ENCODE assay signal across 10 cellular contexts in genomic region chr3:100666699-100667098, GRCh38. TPM values are rescaled to one million over a fixed set of nuclear protein-coding genes. Genes with fewer than 3 reads are reported as not detected.
DNase-seq lines count a peak whose midpoint lies in the region; ATAC-seq, FAIRE-seq and TF ChIP-seq lines count a peak whose summit lies in the region.
"Not testable (repeated sequence)": the region's sequence is repeated elsewhere in the genome, so short reads cannot be mapped to it uniquely, and the experiment has no call there.
"Had no signal": no experiment of that assay in that cellular context is flagged by ENCODE, and none has a peak within 500 bp of the region (broad histone marks: within the 10 kb centered on the region; RNA-seq: fewer than 3 reads in every experiment).

No MANE protein-coding gene starts in this region.

- H3K36me3 ChIP-seq in K562 (ENCODE audit: control insufficient read depth, insufficient read depth, low read length) = not testable (repeated sequence)

- H3K4me3 ChIP-seq in K562; epithelial cell of proximal tubule (ENCODE audit: low read depth, low read length); foreskin fibroblast (ENCODE audit: low read depth in 1 of 2, low read length in 2 of 2); retinal pigment epithelial cell (ENCODE audit: low read length): not testable (repeated sequence)

- not testable (repeated sequence) for ATAC-seq in K562

- CTCF ChIA-PET in K562 (lab: Yijun Ruan, JAX; ENCODE audit: low intra/inter-chr PET ratio) = not testable (repeated sequence)

- not testable (repeated sequence) for H3K9ac ChIP-seq in K562 (ENCODE audit: insufficient read depth in 1 of 2, low read depth in 2 of 2, low read length in 2 of 2)

- not testable (repeated sequence) for H2AFZ ChIP-seq in K562 (ENCODE audit: low read depth, low read length)

- 11% methylated on average over 1 of the region's 6 CpGs for WGBS in K562 (ENCODE audit: insufficient coverage, low coverage, missing lambda C conversion rate)

- not testable (repeated sequence) for H3K9me1 ChIP-seq in K562 (ENCODE audit: control insufficient read depth, insufficient read depth, low read length)

- not testable (repeated sequence) for H3K27ac ChIP-seq in K562 (ENCODE audit: extremely low read depth, low read depth, low read length)

- H3K9me3 ChIP-seq in K562 (replicated peaks; ENCODE audit: control insufficient read depth, insufficient read depth, low read depth, low read length) = not testable (repeated sequence)

- BruUV-seq in K562 (replicated peaks; lab: Mats Ljungman, UMichigan) = not testable (repeated sequence)

- not testable (repeated sequence) for TF ChIP-seq CTCF in K562 (IDR thresholded peaks at IDR 0.05 in 2 of 3, conservative IDR thresholded peaks at IDR 0.05 in 1 of 3; ENCODE audit: insufficient read depth in 2 of 3, low read depth in 1 of 3, low read length in 3 of 3); epithelial cell of proximal tubule (conservative IDR thresholded peaks at IDR 0.05; ENCODE audit: low read depth, low read length); foreskin fibroblast (IDR thresholded peaks at IDR 0.05; ENCODE audit: low read depth, low read length); retinal pigment epithelial cell (conservative IDR thresholded peaks at IDR 0.05; ENCODE audit: low read depth, low read length)

- DNase-seq in EL = peak; percentile 8
- peak; percentile 42 for DNase-seq in LHCN-M2 (ENCODE audit: low read depth)
- DNase-seq in NCI-H524 treated with DMSO at 0.1 percent for 48 hours (lab: John Stamatoyannopoulos, UW) = peak; percentile 88
- DNase-seq in RPMI7951 (ENCODE audit: low read depth) = peak; percentile 17
- peak in 1 of 4 experiments; percentile 33 for DNase-seq in K562 (ENCODE audit: extremely low read depth in 1 of 4, low spot score in 3 of 4)
- DNase-seq in epithelial cell of proximal tubule (ENCODE audit: low read depth) = peak; percentile 47
- peak; percentile 22 to 69 for DNase-seq in foreskin fibroblast
- DNase-seq in retinal pigment epithelial cell (ENCODE audit: low read depth) = peak; percentile 65

- H3K4me1 ChIP-seq in K562 (replicated peaks in 1 of 2; ENCODE audit: control insufficient read depth in 2 of 2, insufficient read depth in 2 of 2, low read length in 2 of 2) = not testable (repeated sequence)

- POLR2A ChIA-PET in K562 (lab: Yijun Ruan, JAX) = not testable (repeated sequence)

- intact Hi-C loops in K562 (cut with micrococcal nuclease) = loop anchor here (5.0 kb wide), 1 partner anchor 41 kb away; the partner anchor contains the start of gene TFG

- TF ChIP-seq RAD21 in K562 (CRISPR knock-in tag; conservative IDR thresholded peaks at IDR 0.05 in 1 of 2, IDR thresholded peaks at IDR 0.05 in 1 of 2) = not testable (repeated sequence)

- not testable (repeated sequence) for H3K27me3 ChIP-seq in K562 (ENCODE audit: control insufficient read depth in 2 of 2, insufficient read depth in 2 of 2, low read length in 2 of 2)

- TF ChIP-seq POLR2A in K562 (conservative IDR thresholded peaks at IDR 0.05) = not testable (repeated sequence)

- H4K20me1 ChIP-seq in K562 (replicated peaks; ENCODE audit: control insufficient read depth, insufficient read depth, low read length) = not testable (repeated sequence)

- not testable (repeated sequence) for TF ChIP-seq EP300 in K562 (IDR thresholded peaks at IDR 0.05; ENCODE audit: low read length)

- H3K4me2 ChIP-seq in K562 (ENCODE audit: insufficient read depth, low read length) = not testable (repeated sequence)

- in situ Hi-C loops in K562 (cut with MboI) = not testable (repeated sequence)

- H3K79me2 ChIP-seq in K562 (ENCODE audit: control insufficient read depth, insufficient read depth, low read length) = not testable (repeated sequence)

- not testable (repeated sequence) for FAIRE-seq in K562 (lab: Jason Lieb, UNC)

TF ChIP-seq in K562, 482 proteins besides CTCF, POLR2A, EP300 and RAD21 (continues in another document):
- TF ChIP-seq ZNF592 (IDR thresholded peaks at IDR 0.05) = 0 out of 2 replicates have a peak, but pooled peaks have one; percentile 41

RNA-seq across cellular contexts. Expression of gene TFG, which starts 42.6 kb away (rescaled TPM):
- total RNA-seq in LHCN-M2 (2014; rRNA removed) = 103 and 122 TPM in 2 replicates
- 93.7 TPM for polyA plus RNA-seq in LHCN-M2 (2012)
- total RNA-seq in RPMI7951 (2014; rRNA removed; shearing (Covaris generic)) = 104 and 134 TPM in 2 replicates
- 21.5 and 58.2 TPM in 2 replicates for total RNA-seq in K562 (2011; cell fraction: chromatin; rRNA removed; ENCODE audit: low replicate concordance)
- total RNA-seq in K562 (2011; cell fraction: nucleolus; rRNA removed) = 14.8 and 18.0 TPM in 2 replicates
- total RNA-seq in K562 (2011; cell fraction: nucleoplasm; rRNA removed) = 31.5 and 58.2 TPM in 2 replicates
- 31.8 and 42.0 TPM in 2 replicates for total RNA-seq in K562 (2014; rRNA removed)
- 68.8 and 70.8 TPM in 2 replicates for total RNA-seq in K562 (2014; rRNA removed; fragmentation: Illumina TruSeq; extraction: Trizol)
- total RNA-seq in K562 (2015; rRNA removed; fragmentation: Illumina TruSeq; extraction: Trizol) = 57.0 and 64.4 TPM in 2 replicates
- 70.4 and 70.6 TPM in 2 replicates for total RNA-seq in K562 (2021)
- 56.1 and 74.5 TPM in 2 replicates for polyA plus RNA-seq in K562 (2011; rRNA removed)
- polyA plus RNA-seq in K562 (2011; cell fraction: cytosol; rRNA removed) = 86.2 and 92.5 TPM in 2 replicates
- polyA plus RNA-seq in K562 (2011; cell fraction: nucleus; rRNA removed) = 61.3 and 65.4 TPM in 2 replicates
- polyA plus RNA-seq in K562 (2012) = 65.7 and 94.7 TPM in 2 replicates
- 109 and 143 TPM in 2 replicates for polyA plus RNA-seq in K562 (2014; fragmentation: Illumina TruSeq; extraction: Trizol)
- 10 to 100 TPM; 33.5 to 48.8 TPM for polyA plus RNA-seq in K562 (2014; fragmentation: Nextera tagmentation; extraction: Ambion mirVana)
- polyA plus RNA-seq in K562 (2014; rRNA removed) = 57.8 and 67.7 TPM in 2 replicates
- 35.1 and 44.4 TPM in 2 replicates for polyA minus RNA-seq in K562 (2011; rRNA and poly(A)+ RNA removed)
- polyA minus RNA-seq in K562 (2011; cell fraction: cytosol; rRNA and poly(A)+ RNA removed) = 28.4 and 31.9 TPM in 2 replicates
- 34.5 and 59.3 TPM in 2 replicates for polyA minus RNA-seq in K562 (2011; cell fraction: nucleus; rRNA and poly(A)+ RNA removed)
- total RNA-seq in epithelial cell of proximal tubule = 107 and 125 TPM in 2 replicates

RNA-seq across cellular contexts. Expression of gene ADGRG7, which starts 57.3 kb away (rescaled TPM):
- total RNA-seq in LHCN-M2 (2014; rRNA removed) = not detected in 2 replicates
- not detected for polyA plus RNA-seq in LHCN-M2 (2012)
- total RNA-seq in RPMI7951 (2014; rRNA removed; shearing (Covaris generic)) = not detected in 2 replicates
- not detected in 2 replicates for total RNA-seq in K562 (2011; cell fraction: chromatin; rRNA removed; ENCODE audit: low replicate concordance)
- not detected in 2 replicates for total RNA-seq in K562 (2011; cell fraction: nucleolus; rRNA removed)
- not detected in 2 replicates for total RNA-seq in K562 (2011; cell fraction: nucleoplasm; rRNA removed)
- not detected in 2 replicates for total RNA-seq in K562 (2014; rRNA removed)
- not detected in 2 replicates for total RNA-seq in K562 (2014; rRNA removed; fragmentation: Illumina TruSeq; extraction: Trizol)
- not detected in 2 replicates for total RNA-seq in K562 (2015; rRNA removed; fragmentation: Illumina TruSeq; extraction: Trizol)
- total RNA-seq in K562 (2021) = not detected in 2 replicates
- polyA plus RNA-seq in K562 (2011; rRNA removed) = not detected in 2 replicates
- not detected in 2 replicates for polyA plus RNA-seq in K562 (2011; cell fraction: cytosol; rRNA removed)
- not detected in 2 replicates for polyA plus RNA-seq in K562 (2011; cell fraction: nucleus; rRNA removed)
- not detected in 2 replicates for polyA plus RNA-seq in K562 (2012)
- not detected in 2 replicates for polyA plus RNA-seq in K562 (2014; fragmentation: Illumina TruSeq; extraction: Trizol)
- polyA plus RNA-seq in K562 (2014; fragmentation: Nextera tagmentation; extraction: Ambion mirVana) = under 1 TPM; 0.03 TPM
- polyA plus RNA-seq in K562 (2014; rRNA removed) = 0.12 TPM in 1 of 2 replicates, not detected in the other
- polyA minus RNA-seq in K562 (2011; rRNA and poly(A)+ RNA removed) = not detected in 2 replicates
- not detected in 2 replicates for polyA minus RNA-seq in K562 (2011; cell fraction: cytosol; rRNA and poly(A)+ RNA removed)
- not detected in 2 replicates for polyA minus RNA-seq in K562 (2011; cell fraction: nucleus; rRNA and poly(A)+ RNA removed)
- not detected in 2 replicates for total RNA-seq in epithelial cell of proximal tubule
- total RNA-seq: CD4-positive, CD25-positive, alpha-beta regulatory T cell; H4 had no signal
- polyA plus RNA-seq: CD4-positive, CD25-positive, alpha-beta regulatory T cell had no signal
